ENCODE assay signal across 21 cellular contexts in the genomic region with DNA sequence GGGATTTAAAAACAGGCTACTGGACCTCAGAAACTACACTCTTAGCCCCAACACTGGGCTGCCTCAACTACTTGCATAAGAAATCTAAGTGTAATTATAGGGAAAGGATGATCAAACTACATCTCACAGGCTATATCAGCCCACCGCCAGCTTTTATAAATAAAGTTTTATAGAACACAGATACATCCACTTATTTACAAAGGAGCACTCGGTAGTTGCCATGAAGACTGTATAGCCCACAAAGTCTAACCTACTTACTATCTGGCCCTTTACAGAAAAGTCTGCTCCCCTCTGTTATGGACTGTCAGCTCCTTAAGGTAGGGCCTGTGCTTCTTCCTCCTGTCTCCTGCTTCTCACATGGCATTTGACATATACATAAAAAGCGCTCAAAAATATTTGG. TPM values are rescaled to one million over a fixed set of nuclear protein-coding genes. Genes with fewer than 3 reads are reported as not detected.
"Had no signal": no experiment of that assay in that cellular context is flagged by ENCODE, and none has a peak within 500 bp of the region (broad histone marks: within the 10 kb centered on the region; RNA-seq: fewer than 3 reads in every experiment).

No MANE protein-coding gene starts in this region.

- H3K4me3 Mint-ChIP-seq: activated CD4-positive, alpha-beta T cell treated with anti-CD3 and anti-CD28 coated beads, Interleukin-2, amount 10 ng/mL, durations not matched to agents 24 days and 14 days; activated CD8-positive, alpha-beta T cell treated with anti-CD3 and anti-CD28 coated beads, Interleukin-2, amount 10 ng/mL, durations not matched to agents 7 days and 5 days; activated naive CD8-positive, alpha-beta T cell treated with anti-CD3 and anti-CD28 coated beads, Interleukin-2, amount 50 U/mL, for 24 hours; activated T-cell treated with anti-CD3 and anti-CD28 coated beads, Interleukin-2, amount 50 U/mL, for 24 hours; central memory CD8-positive, alpha-beta T cell; stimulated activated naive CD8-positive, alpha-beta T cell treated with anti-CD3 and anti-CD28 coated beads, Interleukin-15, amount 100 ng/mL, for 72 hours; type B pancreatic cell had no signal

- H3K27me3 Mint-ChIP-seq: activated CD4-positive, alpha-beta T cell treated with anti-CD3 and anti-CD28 coated beads, Interleukin-2, amount 10 ng/mL, durations not matched to agents 24 days and 14 days; type B pancreatic cell had no signal

- H3K4me1 Mint-ChIP-seq: central memory CD8-positive, alpha-beta T cell; stimulated activated naive CD8-positive, alpha-beta T cell treated with anti-CD3 and anti-CD28 coated beads, Interleukin-15, amount 100 ng/mL, for 72 hours had no signal

- FAIRE-seq: endometrium had no signal

- ATAC-seq: activated CD8-positive, alpha-beta T cell treated with anti-CD3 and anti-CD28 coated beads, Interleukin-2, amount 10 ng/mL, durations not matched to agents 7 days and 5 days; gastroesophageal sphincter; heart right ventricle; stimulated activated naive CD8-positive, alpha-beta T cell treated with anti-CD3 and anti-CD28 coated beads, Interleukin-15, amount 100 ng/mL, for 72 hours had no signal

- H3K27ac Mint-ChIP-seq: activated CD4-positive, alpha-beta T cell treated with anti-CD3 and anti-CD28 coated beads, Interleukin-2, amount 10 ng/mL, durations not matched to agents 24 days and 14 days; activated CD8-positive, alpha-beta T cell treated with anti-CD3 and anti-CD28 coated beads, Interleukin-2, amount 10 ng/mL, durations not matched to agents 7 days and 5 days; activated naive CD8-positive, alpha-beta T cell treated with anti-CD3 and anti-CD28 coated beads, Interleukin-2, amount 50 U/mL, for 24 hours; activated T-cell treated with anti-CD3 and anti-CD28 coated beads, Interleukin-2, amount 50 U/mL, for 24 hours; activated T-helper 2 cell treated with anti-CD3 and anti-CD28 coated beads, Interferon-gamma antibody, Interleukin-2, Interleukin-4, amounts not matched to agents 10 μg/mL and 5 μg/mL and 100 μg/mL, durations not matched to agents 14 hours and 24 hours and 36 hours; stimulated activated naive CD8-positive, alpha-beta T cell treated with anti-CD3 and anti-CD28 coated beads, Interleukin-15, amount 100 ng/mL, for 72 hours; type B pancreatic cell had no signal

- DNase-seq: activated CD4-positive, alpha-beta T cell treated with anti-CD3 and anti-CD28 coated beads, Interleukin-2, amount 10 ng/mL, durations not matched to agents 24 days and 14 days; activated CD8-positive, alpha-beta T cell treated with anti-CD3 and anti-CD28 coated beads, Interleukin-2, amount 10 ng/mL, durations not matched to agents 7 days and 5 days; activated naive CD8-positive, alpha-beta T cell treated with anti-CD3 and anti-CD28 coated beads, Interleukin-2, amount 50 U/mL, for 24 hours; activated T-cell treated with anti-CD3 and anti-CD28 coated beads, Interleukin-2, amount 50 U/mL, for 24 hours; anterior cingulate cortex; brain microvascular endothelial cell; colonic mucosa; erythroblast; heart right ventricle; left ventricle myocardium inferior; mammary epithelial cell; occipital lobe; posterior cingulate gyrus; stimulated activated naive CD8-positive, alpha-beta T cell treated with anti-CD3 and anti-CD28 coated beads, Interleukin-15, amount 100 ng/mL, for 72 hours; T-helper 9 cell had no signal

- H3K9me3 Mint-ChIP-seq: activated CD4-positive, alpha-beta T cell treated with anti-CD3 and anti-CD28 coated beads, Interleukin-2, amount 10 ng/mL, durations not matched to agents 24 days and 14 days; activated naive CD8-positive, alpha-beta T cell treated with anti-CD3 and anti-CD28 coated beads, Interleukin-2, amount 50 U/mL, for 24 hours; activated T-cell treated with anti-CD3 and anti-CD28 coated beads, Interleukin-2, amount 50 U/mL, for 24 hours; activated T-helper 2 cell treated with anti-CD3 and anti-CD28 coated beads, Interferon-gamma antibody, Interleukin-2, Interleukin-4, amounts not matched to agents 10 μg/mL and 5 μg/mL and 100 μg/mL, durations not matched to agents 14 hours and 24 hours and 36 hours; central memory CD8-positive, alpha-beta T cell; stimulated activated naive CD8-positive, alpha-beta T cell treated with anti-CD3 and anti-CD28 coated beads, Interleukin-15, amount 100 ng/mL, for 72 hours; type B pancreatic cell had no signal

- H3K4me1 ChIP-seq: colonic mucosa had no signal

- H3K36me3 Mint-ChIP-seq: type B pancreatic cell had no signal

- H3K9me3 ChIP-seq: colonic mucosa, gastroesophageal sphincter, heart right ventricle, left ventricle myocardium inferior, suprapubic skin had no signal

- H3K27ac ChIP-seq: brain microvascular endothelial cell, colonic mucosa, gastroesophageal sphincter, heart right ventricle, left ventricle myocardium inferior, suprapubic skin had no signal

- H3K4me3 ChIP-seq: colonic mucosa, gastroesophageal sphincter, heart right ventricle, left ventricle myocardium inferior, suprapubic skin had no signal

- H3K36me3 ChIP-seq: brain microvascular endothelial cell, colonic mucosa, gastroesophageal sphincter, heart right ventricle, left ventricle myocardium inferior, suprapubic skin had no signal

- H3K27me3 ChIP-seq: brain microvascular endothelial cell, colonic mucosa, gastroesophageal sphincter, heart right ventricle, suprapubic skin had no signal

RNA-seq across cellular contexts. Expression of a gene that starts 9.9 kb away (rescaled TPM):
- total RNA-seq: activated CD8-positive, alpha-beta T cell treated with anti-CD3 and anti-CD28 coated beads, Interleukin-2, amount 10 ng/mL, durations not matched to agents 7 days and 5 days had no signal
